In the genomic region with DNA sequence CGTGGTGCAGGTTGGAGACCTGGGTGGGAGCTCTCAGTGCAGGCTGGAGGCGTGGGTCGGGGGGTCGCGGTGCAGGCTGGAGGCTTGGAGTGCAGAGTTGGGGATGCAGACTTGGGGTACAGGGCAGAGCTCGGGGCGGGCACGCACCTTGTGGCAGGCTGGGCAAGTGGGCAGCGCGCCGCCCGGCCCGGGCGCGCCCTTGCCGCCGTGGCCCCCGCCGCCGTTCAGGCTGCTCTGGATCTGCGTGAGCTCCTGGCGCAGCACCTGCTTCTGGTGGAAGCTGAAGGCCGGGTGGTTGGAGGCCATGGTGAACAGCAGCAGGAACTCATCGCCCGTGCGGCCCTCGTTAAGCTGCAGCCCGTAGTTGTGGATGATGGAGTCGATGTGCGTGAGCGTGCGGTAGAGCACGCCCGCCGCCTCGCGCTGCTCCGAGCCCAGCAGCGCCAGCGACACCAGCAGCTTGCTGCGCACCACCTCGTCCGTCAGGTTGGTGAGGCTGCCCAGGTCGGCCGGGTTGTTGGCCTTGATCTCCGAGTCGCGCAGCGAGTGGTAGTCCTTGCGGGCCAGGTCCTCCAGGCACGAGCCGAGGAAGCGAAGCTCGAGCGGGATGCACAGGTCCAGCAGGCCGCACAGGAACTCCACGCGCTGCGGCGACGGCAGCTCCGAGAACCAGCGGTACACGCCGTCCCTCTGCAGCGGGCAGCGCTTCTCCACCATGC, we compare ENCODE assay signal across 8 cellular contexts. TPM values are rescaled to one million over a fixed set of nuclear protein-coding genes. Genes with fewer than 3 reads are reported as not detected.
DNase-seq lines count a peak whose midpoint lies in the region; ATAC-seq and TF ChIP-seq lines count a peak whose summit lies in the region.
"Not testable (repeated sequence)": the region's sequence is repeated elsewhere in the genome, so short reads cannot be mapped to it uniquely, and the experiment has no call there.

No MANE protein-coding gene starts in this region.

- H3K36me3 ChIP-seq in colonic mucosa: not testable (repeated sequence)

- not testable (repeated sequence) for H3K27me3 ChIP-seq in colonic mucosa

- DNase-seq in AG10803 (ENCODE audit: low read depth); HEK293T (ENCODE audit: extremely low spot score); colonic mucosa: not testable (repeated sequence)
- DNase-seq in RPMI7951 (ENCODE audit: low read depth) (peak; percentile 51), left ventricle myocardium superior (peak; percentile 60)
- peak; percentile 51 to 60 for DNase-seq in activated T-cell treated with anti-CD3 and anti-CD28 coated beads, Interleukin-2, amount 50 U/mL, for 48 hours
- peak in 6 of 10 donors; percentile 23 to 39 (median 28) for DNase-seq in naive thymus-derived CD8-positive, alpha-beta T cell
- peak; percentile 11 for DNase-seq in stimulated activated CD4-positive, alpha-beta T cell treated with anti-CD3 and anti-CD28 coated beads, Interleukin-4, amount 100 ng/mL, for 24 hours

- peak overlapping the region in 9 of 10 donors; percentile 31 to 95 (median 88) for H3K27ac Mint-ChIP-seq in naive thymus-derived CD8-positive, alpha-beta T cell

- not testable (repeated sequence) for ATAC-seq in left ventricle myocardium superior; naive thymus-derived CD8-positive, alpha-beta T cell

- H3K4me3 ChIP-seq in AG10803 (ENCODE audit: low read length) (peak overlapping the region; percentile 63), colonic mucosa (peak overlapping the region; percentile 42)

- TF ChIP-seq CTCF in AG10803 (conservative IDR thresholded peaks at IDR 0.05; ENCODE audit: low read length); colonic mucosa (IDR thresholded peaks at IDR 0.05): not testable (repeated sequence)

- not testable (repeated sequence) for H3K9me3 ChIP-seq in colonic mucosa

- intact Hi-C loops in colonic mucosa (cut with DNase I); left ventricle myocardium superior (cut with micrococcal nuclease): not testable (repeated sequence)

- peaks cover 42 to 75% (median 64%) of the 10 kb centered on the region in 4 donors for H3K4me1 Mint-ChIP-seq in naive thymus-derived CD8-positive, alpha-beta T cell

- not testable (repeated sequence) for H3K36me3 Mint-ChIP-seq in naive thymus-derived CD8-positive, alpha-beta T cell

- H3K9me3 Mint-ChIP-seq in naive thymus-derived CD8-positive, alpha-beta T cell: not testable (repeated sequence)

- H3K4me1 ChIP-seq in colonic mucosa: peaks cover 21% of the 10 kb centered on the region

- H3K27me3 Mint-ChIP-seq in naive thymus-derived CD8-positive, alpha-beta T cell: not testable (repeated sequence)

- H3K27ac ChIP-seq in colonic mucosa: not testable (repeated sequence)

- POLR2A ChIA-PET in HEK293T (lab: Yijun Ruan, JAX): not testable (repeated sequence)
- POLR2A ChIA-PET in naive thymus-derived CD8-positive, alpha-beta T cell (lab: Charles Lee): interaction anchor here (0.5 to 2.7 kb wide), 3 partner anchors 13 to 103 kb away, joined by 4 to 10 read pairs (median 4); no protein-coding TSS in a partner anchor

- CTCF ChIA-PET in HEK293T (lab: Yijun Ruan, JAX): interaction anchor here (0.7 kb wide), 1 partner anchor 80 kb away, joined by 3 read pairs; no protein-coding TSS in a partner anchor

- peak overlapping the region; percentile 56 to 79 for H3K9ac ChIP-seq in colonic mucosa (ENCODE audit: low read depth in 2 of 2, low read length in 2 of 2)

- peak overlapping the region; percentile 74 to 94 (median 87) for H3K4me3 Mint-ChIP-seq in naive thymus-derived CD8-positive, alpha-beta T cell

TF ChIP-seq in HEK293T, 16 proteins besides CTCF, POLR2A, EP300 and RAD21:
- 0 out of 2 replicates have a peak, but pooled peaks have one; percentile 10 for TF ChIP-seq L3MBTL2 (conservative IDR thresholded peaks at IDR 0.05)

RNA-seq across cellular contexts. Expression of a gene that starts 1.1 kb away (rescaled TPM):
- 6.5 and 7.6 TPM in 2 replicates for total RNA-seq in RPMI7951 (2014; rRNA removed; shearing (Covaris generic))
- total RNA-seq in colonic mucosa (10 to 100 TPM; 24.5 to 24.6 TPM), left ventricle myocardium superior (16.7 TPM)
- total RNA-seq in naive thymus-derived CD8-positive, alpha-beta T cell: 10 to 100 TPM; 29.5 to 33.8 TPM
- under 1 TPM; 0.37 to 0.85 (median 0.43) TPM for polyA plus RNA-seq in naive thymus-derived CD8-positive, alpha-beta T cell
